Comparison of ENCODE assay signal across 27 cellular contexts in genomic region chr14:99176156-99176945, GRCh38.
DNase-seq lines count a peak whose midpoint lies in the region; FAIRE-seq and TF ChIP-seq lines count a peak whose summit lies in the region.
"Had no signal": no experiment of that assay in that cellular context is flagged by ENCODE, and none has a peak within 500 bp of the region (broad histone marks: within the 10 kb centered on the region; RNA-seq: fewer than 3 reads in every experiment).

No MANE protein-coding gene starts in this region.

- no peak overlapping the region for H2AFZ ChIP-seq in H1 (ENCODE audit: low read length)

- peaks cover 0 to under 1% of the 10 kb centered on the region in 2 experiments for H4K20me1 ChIP-seq in H1 (replicated peaks in 1 of 2; ENCODE audit: control insufficient read depth in 1 of 2, insufficient read depth in 2 of 2, low read length in 2 of 2)

- H2AK5ac ChIP-seq in H1 (ENCODE audit: low read depth, low read length) = no peak overlapping the region

- no peak overlapping the region for H4K5ac ChIP-seq in H1 (ENCODE audit: insufficient read length, low read depth, low read length)

- H3K4me3 Mint-ChIP-seq in activated naive CD4-positive, alpha-beta T cell treated with anti-CD3 and anti-CD28 coated beads, Interleukin-2, amount 10 ng/mL, durations not matched to agents 7 days and 5 days = no peak overlapping the region
- no peak overlapping the region for H3K4me3 Mint-ChIP-seq in activated naive CD4-positive, alpha-beta T cell treated with anti-CD3 and anti-CD28 coated beads for 36 hours
- H3K4me3 Mint-ChIP-seq: activated CD4-positive, alpha-beta T cell treated with anti-CD3 and anti-CD28 coated beads for 36 hours; memory B cell had no signal

- TF ChIP-seq EP300 in H1 (IDR thresholded peaks at IDR 0.05; ENCODE audit: borderline replicate concordance in 1 of 2, low read depth in 2 of 2, low read length in 2 of 2) = no peak

- H3K56ac ChIP-seq in H1 (replicated peaks; ENCODE audit: insufficient read length, low read depth, low read length) = no peak overlapping the region

- peak overlapping the region; percentile 14 for H4K91ac ChIP-seq in H1 (replicated peaks; ENCODE audit: insufficient read length, low read length)

- CTCF ChIA-PET in activated naive CD4-positive, alpha-beta T cell treated with anti-CD3 and anti-CD28 coated beads, Interleukin-2, amount 10 ng/mL, durations not matched to agents 7 days and 5 days (lab: Charles Lee) = no interaction called here
- CTCF ChIA-PET in activated naive CD4-positive, alpha-beta T cell treated with anti-CD3 and anti-CD28 coated beads for 36 hours (lab: Charles Lee) = no interaction called here
- CTCF ChIA-PET in H1 (lab: Charles Lee; ENCODE audit: partially characterized antibody) = interaction anchor here (1.3 to 2.9 kb wide), 4 partner anchors 11 to 91 kb away, joined by 3 to 25 read pairs (median 8); no protein-coding TSS in a partner anchor

- no peak overlapping the region for H2BK15ac ChIP-seq in H1 (ENCODE audit: low read length)

- no peak for FAIRE-seq in H1 (lab: Jason Lieb, UNC)

- TF ChIP-seq RAD21 in H1 (IDR thresholded peaks at IDR 0.05 in 1 of 2, conservative IDR thresholded peaks at IDR 0.05 in 1 of 2; ENCODE audit: low read depth in 2 of 2, low read length in 2 of 2) = no peak

- H3K4me1 Mint-ChIP-seq in activated naive CD4-positive, alpha-beta T cell treated with anti-CD3 and anti-CD28 coated beads, Interleukin-2, amount 10 ng/mL, durations not matched to agents 7 days and 5 days = peaks cover 42% of the 10 kb centered on the region
- H3K4me1 Mint-ChIP-seq in activated naive CD4-positive, alpha-beta T cell treated with anti-CD3 and anti-CD28 coated beads for 36 hours (ENCODE audit: low read depth) = peaks cover 36% of the 10 kb centered on the region
- H3K4me1 Mint-ChIP-seq: memory B cell had no signal

- H3K9ac ChIP-seq in SK-N-MC (ENCODE audit: insufficient read length) (no peak overlapping the region), H1 (replicated peaks in 1 of 4; ENCODE audit: extremely low read depth in 1 of 4, low read depth in 3 of 4, low read length in 3 of 4) (no peak overlapping the region)
- H3K9ac ChIP-seq: BLaER1, SK-N-SH had no signal

- no peak overlapping the region for H3K23ac ChIP-seq in H1 (ENCODE audit: insufficient read length)

- H3K14ac ChIP-seq in H1 (ENCODE audit: insufficient read length) = no peak overlapping the region

- H3K9me3 ChIP-seq in SK-N-MC (ENCODE audit: low read depth, low read length) (no peaks in the 10 kb centered on the region), H1 (ENCODE audit: insufficient read depth in 2 of 2, low read depth in 1 of 2, low read length in 1 of 2) (no peaks in the 10 kb centered on the region), vagina (no peaks in the 10 kb centered on the region)
- H3K9me3 ChIP-seq: SK-N-SH had no signal

- H3K4me3 ChIP-seq in SK-N-MC = no peak overlapping the region
- H3K4me3 ChIP-seq in H1 (ENCODE audit: extremely low read depth in 1 of 4, insufficient read depth in 2 of 4, low read depth in 3 of 4, low read length in 4 of 4) = no peak overlapping the region
- H3K4me3 ChIP-seq in vagina = no peak overlapping the region
- H3K4me3 ChIP-seq: BLaER1, skin epidermis had no signal

- peaks cover 0 to 7% (median 1%) of the 10 kb centered on the region in 4 experiments; a peak in 3 of 7 replicates for H3K4me1 ChIP-seq in H1 (replicated peaks in 1 of 4; ENCODE audit: control insufficient read depth in 3 of 4, insufficient read depth in 4 of 4, low read length in 3 of 4)
- H3K4me1 ChIP-seq in vagina = peaks cover 20% of the 10 kb centered on the region

- TF ChIP-seq CTCF in H1 (IDR thresholded peaks at IDR 0.05; ENCODE audit: control extremely low read depth in 1 of 3, insufficient read depth in 1 of 3, low read depth in 1 of 3, low read length in 3 of 3) (no peak), vagina (IDR thresholded peaks at IDR 0.05) (no peak)

- H3K36me3 Mint-ChIP-seq in activated naive CD4-positive, alpha-beta T cell treated with anti-CD3 and anti-CD28 coated beads, Interleukin-2, amount 10 ng/mL, durations not matched to agents 7 days and 5 days = peaks cover 76% of the 10 kb centered on the region
- peaks cover 62% of the 10 kb centered on the region for H3K36me3 Mint-ChIP-seq in activated naive CD4-positive, alpha-beta T cell treated with anti-CD3 and anti-CD28 coated beads for 36 hours (ENCODE audit: low read depth)
- H3K36me3 Mint-ChIP-seq: memory B cell had no signal

- H3K27me3 ChIP-seq in H1 (replicated peaks in 1 of 4; ENCODE audit: control insufficient read depth in 3 of 4, extremely low read depth in 1 of 4, insufficient read depth in 3 of 4, low read length in 3 of 4) (no peaks in the 10 kb centered on the region), vagina (no peaks in the 10 kb centered on the region)
- H3K27me3 ChIP-seq: BLaER1 had no signal

- no peak overlapping the region for H2BK12ac ChIP-seq in H1 (ENCODE audit: low read depth, low read length)

- no peak overlapping the region for H2BK5ac ChIP-seq in H1 (ENCODE audit: low read depth, low read length)

- no peak overlapping the region for H4K8ac ChIP-seq in H1 (ENCODE audit: extremely low read depth, insufficient read depth, low read length)

- no peaks in the 10 kb centered on the region for H3K23me2 ChIP-seq in H1 (ENCODE audit: low read depth, low read length)

- DNase-seq in activated naive CD4-positive, alpha-beta T cell treated with anti-CD3 and anti-CD28 coated beads, Interleukin-2, amount 10 ng/mL, durations not matched to agents 7 days and 5 days = peak; percentile 20
- no peak for DNase-seq in activated naive CD4-positive, alpha-beta T cell treated with anti-CD3 and anti-CD28 coated beads for 36 hours
- DNase-seq in SK-N-MC (ENCODE audit: low read depth, low spot score) (no peak), H1 (ENCODE audit: low read depth in 1 of 2, low spot score in 2 of 2) (peak in 1 of 2 experiments; percentile 54), vagina (ENCODE audit: extremely low spot score in 2 of 2) (peak; percentile 25 to 71), inferior parietal cortex (ENCODE audit: extremely low spot score) (no peak), T-helper 9 cell (no peak)
- DNase-seq: ACHN; activated CD4-positive, alpha-beta T cell treated with anti-CD3 and anti-CD28 coated beads for 36 hours; activated naive CD4-positive, alpha-beta T cell treated with anti-CD3 and anti-CD28 coated beads, Interleukin-2, amount 50 U/mL, for 16 hours; cerebellar nuclear complex; effector CD4-positive, alpha-beta T cell; erythroblast; IMR-90; left cardiac atrium; NCI-H1105 treated with DMSO at 0.1 percent for 48 hours; NCI-H2081 treated with DMSO at 0.1 percent for 48 hours; NCI-H345; NCI-H774; nucleus accumbens; RPMI8226; SK-N-SH; substantia nigra; T-helper 2 cell had no signal

- no peaks in the 10 kb centered on the region for H3K27me3 Mint-ChIP-seq in activated naive CD4-positive, alpha-beta T cell treated with anti-CD3 and anti-CD28 coated beads, Interleukin-2, amount 10 ng/mL, durations not matched to agents 7 days and 5 days
- no peaks in the 10 kb centered on the region for H3K27me3 Mint-ChIP-seq in activated naive CD4-positive, alpha-beta T cell treated with anti-CD3 and anti-CD28 coated beads for 36 hours (ENCODE audit: low read depth)
- H3K27me3 Mint-ChIP-seq: activated CD4-positive, alpha-beta T cell treated with anti-CD3 and anti-CD28 coated beads for 36 hours; memory B cell had no signal

- no peak overlapping the region for H2BK120ac ChIP-seq in H1 (replicated peaks; ENCODE audit: low read depth, low read length)

- peaks cover 94% of the 10 kb centered on the region for H3K36me3 ChIP-seq in SK-N-MC (ENCODE audit: insufficient read depth, low read length)
- H3K36me3 ChIP-seq in H1 (ENCODE audit: control insufficient read depth in 2 of 4, insufficient read depth in 4 of 4, low read length in 3 of 4) = peaks cover 0 to 10% (median 1%) of the 10 kb centered on the region in 4 experiments; a peak in 1 of 8 replicates
- no peaks in the 10 kb centered on the region for H3K36me3 ChIP-seq in vagina

- intact Hi-C loops in activated naive CD4-positive, alpha-beta T cell treated with anti-CD3 and anti-CD28 coated beads for 36 hours (cut with micrococcal nuclease) = no loop called here
- intact Hi-C loops in vagina (cut with DNase I) = no loop called here

- peak overlapping the region; percentile 60 for H3K27ac Mint-ChIP-seq in activated naive CD4-positive, alpha-beta T cell treated with anti-CD3 and anti-CD28 coated beads, Interleukin-2, amount 10 ng/mL, durations not matched to agents 7 days and 5 days
- no peak overlapping the region for H3K27ac Mint-ChIP-seq in activated naive CD4-positive, alpha-beta T cell treated with anti-CD3 and anti-CD28 coated beads for 36 hours
- H3K27ac Mint-ChIP-seq: memory B cell had no signal

- H3K79me1 ChIP-seq in H1 (ENCODE audit: low read depth, low read length) = no peaks in the 10 kb centered on the region; the same call in 1 of the 2 replicates

- TF ChIP-seq POLR2A in H1 (IDR thresholded peaks at IDR 0.05; ENCODE audit: control extremely low read depth in 1 of 2, low read depth in 2 of 2, low read length in 2 of 2) = no peak
- TF ChIP-seq POLR2A in vagina (IDR thresholded peaks at IDR 0.05) = no peak

- H3K4me2 ChIP-seq in H1 (ENCODE audit: insufficient read depth in 1 of 2, low read depth in 2 of 2, low read length in 2 of 2) = no peak overlapping the region
- H3K4me2 ChIP-seq: BLaER1, SK-N-SH had no signal

- POLR2A ChIA-PET in H1 (lab: Charles Lee; ENCODE audit: partially characterized antibody) = interaction anchor here (0.7 kb wide), 1 partner anchor 18 kb away, joined by 3 read pairs; no protein-coding TSS in a partner anchor

- H3K79me2 ChIP-seq in H1 (ENCODE audit: control insufficient read depth in 1 of 2, insufficient read depth in 2 of 2, low read length in 2 of 2) = no peaks in the 10 kb centered on the region

- H3K27ac ChIP-seq in SK-N-MC (peak overlapping the region; percentile 1; the same call in 1 of the 2 replicates), H1 (ENCODE audit: low read depth, low read length) (no peak overlapping the region), vagina (no peak overlapping the region)
- H3K27ac ChIP-seq: BLaER1 had no signal

- 94% methylated on average over 33 of the region's 33 CpGs; no CpG with 5 or more reads in 1 of the 2 experiments for WGBS in H1 (ENCODE audit: extremely low coverage in 1 of 2, insufficient coverage in 1 of 2, insufficient read length in 1 of 2, insufficient replicate concordance in 2 of 2, low coverage in 1 of 2, low lambda C conversion rate in 2 of 2, missing lambda C conversion rate in 1 of 2), 2 experiments

- H3K4ac ChIP-seq in H1 (replicated peaks; ENCODE audit: insufficient read length, low read depth, low read length) = no peak overlapping the region

- H2BK20ac ChIP-seq in H1 (ENCODE audit: low read length) = no peak overlapping the region

- H3K9me3 Mint-ChIP-seq in activated naive CD4-positive, alpha-beta T cell treated with anti-CD3 and anti-CD28 coated beads, Interleukin-2, amount 10 ng/mL, durations not matched to agents 7 days and 5 days = no peaks in the 10 kb centered on the region
- peaks cover 4% of the 10 kb centered on the region for H3K9me3 Mint-ChIP-seq in activated naive CD4-positive, alpha-beta T cell treated with anti-CD3 and anti-CD28 coated beads for 36 hours

- no peak overlapping the region for H3K18ac ChIP-seq in H1 (ENCODE audit: extremely low read depth, low read length)

TF ChIP-seq in H1, 55 proteins besides CTCF, POLR2A, EP300 and RAD21 (continues in another document):
- no peak for TF ChIP-seq SP4 (IDR thresholded peaks at IDR 0.05; ENCODE audit: low read length)

Comparison
In these comparisons a context has a peak if more than half of its experiments do, and no peak if none do; other contexts are left out.
1. DNase-seq: peak in activated naive CD4-positive, alpha-beta T cell treated with anti-CD3 and anti-CD28 coated beads, Interleukin-2, amount 10 ng/mL, durations not matched to agents 7 days and 5 days (single experiment) and vagina (2 of 2); none in activated naive CD4-positive, alpha-beta T cell treated with anti-CD3 and anti-CD28 coated beads for 36 hours (single experiment), SK-N-MC (single experiment), inferior parietal cortex (single experiment) and T-helper 9 cell (single experiment).